Comparison of ENCODE assay signal across 8 cellular contexts in the genomic region with DNA sequence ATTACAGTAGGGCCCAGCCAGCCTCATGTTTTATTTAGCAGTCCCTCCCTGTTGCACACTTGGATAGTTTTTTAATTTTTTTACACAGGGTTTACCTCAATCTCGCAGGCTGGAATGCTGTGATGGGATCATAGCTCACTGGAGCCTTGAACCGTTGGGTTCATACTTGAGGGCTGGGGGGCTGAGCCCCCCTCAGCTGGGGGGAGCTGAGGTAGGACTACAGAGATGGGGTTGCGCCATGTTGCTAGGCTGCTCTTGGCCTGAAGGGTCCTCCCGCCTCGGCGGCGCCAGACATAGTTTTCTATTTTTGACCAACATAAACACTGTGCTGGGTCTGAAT.
DNase-seq lines count a peak whose midpoint lies in the region; ATAC-seq and TF ChIP-seq lines count a peak whose summit lies in the region.
"Not testable (repeated sequence)": the region's sequence is repeated elsewhere in the genome, so short reads cannot be mapped to it uniquely, and the experiment has no call there.

No MANE protein-coding gene starts in this region.

- POLR2A ChIA-PET in CD8-positive, alpha-beta memory T cell (lab: Charles Lee) = interaction anchor here (0.6 to 2.2 kb wide), 3 partner anchors 72 to 242 kb away, joined by 3 to 13 read pairs (median 6); a partner anchor contains a TSS

- DNase-seq in CD8-positive, alpha-beta memory T cell; Peyer's patch; astrocyte of the cerebellum (ENCODE audit: low read depth); stomach: not testable (repeated sequence)
- DNase-seq in germinal center (ENCODE audit: low spot score) = peak; percentile 19

- intact Hi-C loops in stomach (cut with DNase I; ENCODE audit: low total_unique reads) = not testable (repeated sequence)

- H3K27ac ChIP-seq in CD8-positive, alpha-beta memory T cell (ENCODE audit: low read depth, low read length) = peak overlapping the region; percentile 95
- H3K27ac ChIP-seq in Peyer's patch = peak overlapping the region; percentile 85 to 93 (median 90)
- peak overlapping the region; percentile 86 to 95 (median 92) for H3K27ac ChIP-seq in stomach

- WGBS in stomach, 5 donors = 0 to 4% (median 2%) methylated on average over 2 to 7 of the region's 7 CpGs

- not testable (repeated sequence) for H3K36me3 ChIP-seq in CD8-positive, alpha-beta memory T cell (ENCODE audit: insufficient read depth, low read length); Peyer's patch; mucosa of stomach (ENCODE audit: control insufficient read depth, insufficient read depth, low read length); stomach

- peaks cover 11 to 19% (median 11%) of the 10 kb centered on the region in 3 donors for H3K4me1 Mint-ChIP-seq in CD8-positive, alpha-beta memory T cell

- not testable (repeated sequence) for TF ChIP-seq CTCF in Peyer's patch (IDR thresholded peaks at IDR 0.05); astrocyte of the cerebellum (IDR thresholded peaks at IDR 0.05; ENCODE audit: low read depth, low read length, missing control alignments)
- peak in 1 of 7 experiments; percentile 13 for TF ChIP-seq CTCF in stomach (IDR thresholded peaks at IDR 0.05)

- H3K9me3 Mint-ChIP-seq in CD8-positive, alpha-beta memory T cell = not testable (repeated sequence)

- in situ Hi-C loops in astrocyte of the cerebellum (cut with HindIII; ENCODE audit: low sequenced_read_pairs) = not testable (repeated sequence)

- not testable (repeated sequence) for TF ChIP-seq EP300 in stomach (IDR thresholded peaks at IDR 0.05)

- peaks cover 0 to 11% (median 0%) of the 10 kb centered on the region in 3 donors for H3K36me3 Mint-ChIP-seq in CD8-positive, alpha-beta memory T cell

- not testable (repeated sequence) for TF ChIP-seq POLR2A in Peyer's patch (IDR thresholded peaks at IDR 0.05); stomach (IDR thresholded peaks at IDR 0.05)

- H3K4me1 ChIP-seq in CD8-positive, alpha-beta memory T cell (ENCODE audit: insufficient read depth, low read length); Peyer's patch; mucosa of stomach (ENCODE audit: control insufficient read depth, insufficient read depth, low read length): not testable (repeated sequence)
- H3K4me1 ChIP-seq in stomach = peaks cover 0 to 16% (median 5%) of the 10 kb centered on the region in 4 donors

- H3K4me3 Mint-ChIP-seq in CD8-positive, alpha-beta memory T cell = peak overlapping the region; percentile 91 to 98 (median 95)

- H3K9ac ChIP-seq in mucosa of stomach (ENCODE audit: low read length) = peak overlapping the region; percentile 93

- H3K9me3 ChIP-seq in CD8-positive, alpha-beta memory T cell (ENCODE audit: low read length); Peyer's patch; mucosa of stomach (ENCODE audit: control insufficient read depth, low read length); stomach: not testable (repeated sequence)

- H3K4me3 ChIP-seq in CD8-positive, alpha-beta memory T cell (ENCODE audit: low read length) = peak overlapping the region; percentile 67
- H3K4me3 ChIP-seq in Peyer's patch (peak overlapping the region; percentile 50 to 90 (median 74)), astrocyte of the cerebellum (ENCODE audit: low read depth, low read length) (peak overlapping the region; percentile 62), mucosa of stomach (ENCODE audit: low read length) (peak overlapping the region; percentile 46), stomach (peak overlapping the region; percentile 56 to 82 (median 74))

- peak; percentile 5 for ATAC-seq in GM19467 (IDR thresholded peaks at IDR 0.05; ENCODE audit: unreplicated experiment)
- peak; percentile 1 for ATAC-seq in HG03066 (IDR thresholded peaks at IDR 0.05; ENCODE audit: low read depth, unreplicated experiment)

- H3K27me3 ChIP-seq in CD8-positive, alpha-beta memory T cell (ENCODE audit: insufficient read depth, low read length, poor library complexity, severe bottlenecking); Peyer's patch; mucosa of stomach (ENCODE audit: control insufficient read depth, insufficient read depth, low read length); stomach: not testable (repeated sequence)

- CTCF ChIA-PET in CD8-positive, alpha-beta memory T cell (lab: Charles Lee) = interaction anchor here (0.8 to 0.9 kb wide), 2 partner anchors 174 to 242 kb away, joined by 3 to 4 read pairs; a partner anchor contains a TSS

- H3K27me3 Mint-ChIP-seq in CD8-positive, alpha-beta memory T cell = not testable (repeated sequence)

- peak overlapping the region; percentile 99 to 100 (median 100) for H3K27ac Mint-ChIP-seq in CD8-positive, alpha-beta memory T cell
